ENCODE assay signal across 19 cellular contexts in the genomic region with DNA sequence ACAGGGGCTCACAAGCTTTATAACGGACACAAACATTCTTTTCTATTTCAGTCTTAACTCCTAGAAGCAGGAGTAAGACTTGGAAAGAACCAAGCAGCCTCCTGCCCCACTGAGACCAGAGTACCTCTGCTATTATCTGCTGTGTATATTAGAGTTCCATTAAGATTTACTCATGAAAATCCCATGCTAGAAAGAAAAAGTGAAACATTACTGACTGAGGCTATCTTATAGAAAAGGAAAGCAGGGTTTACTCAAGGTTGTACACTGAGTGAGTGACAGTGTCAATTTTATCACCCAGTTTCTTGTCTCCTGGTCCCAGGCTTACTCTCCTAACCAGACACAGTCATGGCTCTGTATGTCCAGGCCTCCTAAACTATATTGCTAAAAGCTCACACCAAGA.
"Had no signal": no experiment of that assay in that cellular context is flagged by ENCODE, and none has a peak within 500 bp of the region (broad histone marks: within the 10 kb centered on the region; RNA-seq: fewer than 3 reads in every experiment).

No MANE protein-coding gene starts in this region.

- H3K4me3 ChIP-seq: adrenal gland, cardiac muscle cell, left lung, pancreas, right lobe of liver had no signal

- ATAC-seq: left lung; pancreas; right lobe of liver; stimulated activated naive CD8-positive, alpha-beta T cell treated with anti-CD3 and anti-CD28 coated beads, Interleukin-15, amount 100 ng/mL, for 72 hours had no signal

- H3K9me3 ChIP-seq: adrenal gland, left lung, pancreas, right lobe of liver had no signal

- H3K27ac ChIP-seq: adrenal gland, cardiac muscle cell, left lung, pancreas, right lobe of liver, WERI-Rb-1 had no signal

- H3K4me1 ChIP-seq: adrenal gland, left lung, pancreas, right lobe of liver had no signal

- H3K36me3 ChIP-seq: adrenal gland, cardiac muscle cell, left lung, pancreas, right lobe of liver, WERI-Rb-1 had no signal

- DNase-seq: activated CD4-positive, alpha-beta T cell treated with anti-CD3 and anti-CD28 coated beads for 1 hour; activated CD8-positive, alpha-beta memory T cell treated with anti-CD3 and anti-CD28 coated beads for 24 hours; activated CD8-positive, alpha-beta memory T cell treated with anti-CD3 and anti-CD28 coated beads, Interleukin-2, amount 50 U/mL, for 48 hours; activated gamma-delta T cell; activated T-cell treated with anti-CD3 and anti-CD28 coated beads, Interleukin-2, amount 50 U/mL, for 48 hours; adrenal gland; erythroblast; foreskin melanocyte; head of caudate nucleus; kidney; left lung; pancreas; right lobe of liver; small intestine; stimulated activated CD4-positive, alpha-beta T cell treated with anti-CD3 and anti-CD28 coated beads, Interleukin-15, amount 100 ng/mL, for 24 hours; stimulated activated CD4-positive, alpha-beta T cell treated with anti-CD3 and anti-CD28 coated beads, Interleukin-4, amount 100 ng/mL, for 1 hour; stimulated activated naive CD8-positive, alpha-beta T cell treated with anti-CD3 and anti-CD28 coated beads, Interleukin-15, amount 100 ng/mL, for 72 hours; WERI-Rb-1 had no signal

- H3K27me3 ChIP-seq: adrenal gland, cardiac muscle cell, left lung, pancreas, right lobe of liver had no signal
